In the genomic region with DNA sequence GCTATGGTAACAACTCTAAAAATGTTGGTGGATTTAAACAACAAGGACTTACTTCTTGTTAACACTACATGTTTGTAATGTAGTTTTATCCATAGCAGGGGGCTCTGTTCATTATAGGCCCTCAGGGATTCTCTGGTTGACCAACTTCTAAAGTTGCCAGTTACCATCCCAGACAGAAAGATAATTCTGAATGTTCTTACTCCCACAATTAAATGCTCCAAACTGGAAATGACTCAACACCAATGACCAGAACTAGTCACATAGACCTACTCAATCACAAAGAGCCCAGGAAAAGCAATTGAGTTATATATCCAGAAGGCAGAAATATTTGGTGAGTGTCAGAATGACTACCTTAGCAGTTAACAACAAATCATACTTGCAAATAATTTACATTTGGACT, we compare ENCODE assay signal across 14 cellular contexts.
DNase-seq lines count a peak whose midpoint lies in the region; ATAC-seq and TF ChIP-seq lines count a peak whose summit lies in the region.
"Had no signal": no experiment of that assay in that cellular context is flagged by ENCODE, and none has a peak within 500 bp of the region (broad histone marks: within the 10 kb centered on the region; RNA-seq: fewer than 3 reads in every experiment).

No MANE protein-coding gene starts in this region.

- H3K4me2 ChIP-seq in mesendoderm (ENCODE audit: low read length): no peak overlapping the region

- H3K27me3 ChIP-seq in mesendoderm (ENCODE audit: insufficient read depth, low read length, poor library complexity): no peaks in the 10 kb centered on the region

- peaks cover 2% of the 10 kb centered on the region for H3K4me1 ChIP-seq in mesendoderm (ENCODE audit: control insufficient read depth, low read depth, low read length)
- H3K4me1 ChIP-seq: HAP-1 had no signal

- H3K23ac ChIP-seq in mesendoderm (ENCODE audit: low read length): no peak overlapping the region

- no peaks in the 10 kb centered on the region for H3K79me1 ChIP-seq in mesendoderm (ENCODE audit: low read length)

- ATAC-seq in HG03439 (IDR thresholded peaks at IDR 0.05; ENCODE audit: unreplicated experiment): no peak
- ATAC-seq in HG03175 (IDR thresholded peaks at IDR 0.05; ENCODE audit: unreplicated experiment): no peak
- no peak for ATAC-seq in HG03432 (IDR thresholded peaks at IDR 0.05; ENCODE audit: unreplicated experiment)

- H3K36me3 ChIP-seq in mesendoderm (ENCODE audit: control insufficient read depth, insufficient read depth, low read length): no peaks in the 10 kb centered on the region
- H3K36me3 ChIP-seq: HAP-1 had no signal

- no peak overlapping the region for H2AK5ac ChIP-seq in mesendoderm (ENCODE audit: low read length)

- H3K18ac ChIP-seq in mesendoderm (ENCODE audit: low read length): no peak overlapping the region

- no peak overlapping the region for H3K56ac ChIP-seq in mesendoderm (ENCODE audit: low read length)

- TF ChIP-seq CTCF in epithelial cell of esophagus (IDR thresholded peaks at IDR 0.05; ENCODE audit: insufficient read depth, low read depth, low read length, missing control alignments): no peak

- no peak overlapping the region for H2BK5ac ChIP-seq in mesendoderm (ENCODE audit: low read length)

- H4K5ac ChIP-seq in mesendoderm (ENCODE audit: low read length): no peak overlapping the region

- peak; percentile 86 for DNase-seq in COLO829 (ENCODE audit: low spot score)
- DNase-seq in RPMI7951 (ENCODE audit: low read depth): peak; percentile 26
- peak; percentile 15 for DNase-seq in epithelial cell of esophagus (ENCODE audit: low read depth)
- DNase-seq in mesendoderm: no peak
- DNase-seq: ACHN; C1 segment of cervical spinal cord; CD4-positive, alpha-beta T cell; DND-41; GDM1; KG1 had no signal

- H4K8ac ChIP-seq in mesendoderm (ENCODE audit: low read depth, low read length): no peak overlapping the region

- H3K4ac ChIP-seq in mesendoderm (ENCODE audit: low read depth, low read length): no peak overlapping the region

- no peak overlapping the region for H3K9ac ChIP-seq in mesendoderm (ENCODE audit: low read length)

- peak overlapping the region; percentile 36 for H2BK15ac ChIP-seq in mesendoderm (replicated peaks; ENCODE audit: low read depth)

- H2BK120ac ChIP-seq in mesendoderm (ENCODE audit: low read depth, low read length): no peak overlapping the region

- no peak overlapping the region for H3K27ac ChIP-seq in mesendoderm (ENCODE audit: low read depth, low read length)

- H3K79me2 ChIP-seq in mesendoderm (ENCODE audit: control insufficient read depth, insufficient read depth, low read length): no peaks in the 10 kb centered on the region

- H3K4me3 ChIP-seq in epithelial cell of esophagus (ENCODE audit: low read length) (no peak overlapping the region), mesendoderm (ENCODE audit: low read length) (no peak overlapping the region)
- H3K4me3 ChIP-seq: HAP-1 had no signal
